ENCODE assay signal across 8 cellular contexts in the genomic region with DNA sequence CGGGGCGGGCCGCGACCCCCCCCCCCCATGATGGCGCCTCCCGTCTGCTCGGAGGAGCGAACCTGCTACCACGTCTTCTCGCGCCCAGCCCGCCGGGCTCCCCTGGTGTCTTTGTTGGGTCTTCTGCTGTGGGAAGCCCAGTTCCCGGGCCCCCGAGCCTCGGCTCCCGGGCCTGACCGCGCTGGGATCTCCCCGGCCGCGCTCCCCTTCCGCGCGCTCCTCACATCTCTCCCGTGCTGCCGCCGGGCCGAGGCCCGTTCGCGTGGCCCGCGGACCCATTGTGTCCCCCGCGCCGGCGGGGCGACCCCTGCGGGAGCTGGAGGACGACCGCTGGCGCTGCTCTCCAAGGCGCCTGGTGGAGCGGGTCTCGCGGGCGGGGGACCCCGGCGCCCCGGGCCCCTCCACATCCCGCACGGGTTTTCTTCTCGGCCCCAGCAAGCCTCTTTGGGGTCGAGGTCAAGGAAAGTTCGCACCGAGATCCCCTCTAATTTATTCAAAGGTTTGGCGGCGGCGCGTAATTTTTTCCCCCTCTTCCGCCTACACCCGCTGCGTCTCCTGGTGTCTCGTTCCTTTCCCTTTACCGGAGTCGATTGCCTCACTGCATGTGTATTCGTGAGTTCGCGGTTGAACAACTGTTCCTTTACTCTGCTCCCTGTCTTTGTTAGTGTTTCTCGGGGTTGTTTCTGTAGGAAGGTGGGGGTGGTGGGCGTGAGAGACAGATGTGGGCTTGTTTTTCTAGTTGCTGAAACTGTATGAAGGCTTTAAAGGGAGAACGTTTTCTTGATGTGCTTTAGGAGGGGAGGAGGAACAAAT. TPM values are rescaled to one million over a fixed set of nuclear protein-coding genes. Genes with fewer than 3 reads are reported as not detected.
A peak's percentile ranks its signal among the peaks of the same experiment; 100 is the strongest.
DNase-seq lines count a peak whose midpoint lies in the region; ATAC-seq, FAIRE-seq and TF ChIP-seq lines count a peak whose summit lies in the region.

No MANE protein-coding gene starts in this region.

- CTCF ChIA-PET in A549 (lab: Yijun Ruan, JAX), result interaction anchor here (0.5 to 1.5 kb wide), 2 partner anchors 9 to 248 kb away, joined by 4 read pairs; no protein-coding TSS in a partner anchor

- POLR2A ChIA-PET in A549 (lab: Yijun Ruan, JAX), result no interaction called here

- TF ChIP-seq CTCF in A549 (IDR thresholded peaks at IDR 0.05) (0 out of 3 replicates have a peak, but pooled peaks have one; percentile 9), epithelial cell of proximal tubule (conservative IDR thresholded peaks at IDR 0.05; ENCODE audit: low read depth, low read length) (no peak)

- no peaks in the 10 kb centered on the region for H3K9me3 ChIP-seq in A549

- H3K27ac ChIP-seq in A549, result peak overlapping the region; percentile 92 to 100

- H3K4me3 ChIP-seq in A549 (peak overlapping the region; percentile 86), epithelial cell of proximal tubule (ENCODE audit: low read depth, low read length) (peak overlapping the region; percentile 79)

- no peak for TF ChIP-seq EP300 in A549 (IDR thresholded peaks at IDR 0.05)

- FAIRE-seq in A549 (lab: Jason Lieb, UNC), result no peak

- DNase-seq in A549 (ENCODE audit: low read depth in 1 of 2, low spot score in 1 of 2) (peak; percentile 21 to 46), NCI-H460 (ENCODE audit: extremely low read depth, low read depth) (peak; percentile 36), epithelial cell of proximal tubule (ENCODE audit: low read depth) (no peak), mucosa of gallbladder (ENCODE audit: low spot score) (peak; percentile 48)
- DNase-seq in activated CD8-positive, alpha-beta memory T cell treated with anti-CD3 and anti-CD28 coated beads for 24 hours, result peak; percentile 88
- peak; percentile 83 for DNase-seq in stimulated activated CD8-positive, alpha-beta memory T cell treated with anti-CD3 and anti-CD28 coated beads, Interleukin-4, amount 100 ng/mL, for 48 hours

- TF ChIP-seq RAD21 in A549 (conservative IDR thresholded peaks at IDR 0.05 in 1 of 2, IDR thresholded peaks at IDR 0.05 in 1 of 2), result no peak

- H3K4me2 ChIP-seq in A549, result peak overlapping the region; percentile 86

- ATAC-seq in A549 (peak; percentile 76 to 81), GM18498 (IDR thresholded peaks at IDR 0.05; ENCODE audit: unreplicated experiment) (peak; percentile 32), HG02981 (IDR thresholded peaks at IDR 0.05; ENCODE audit: unreplicated experiment) (peak; percentile 29)

- H3K4me1 ChIP-seq in A549, result peaks cover 13% of the 10 kb centered on the region; the same call in 2 of the 3 replicates

- WGBS in A549 (ENCODE audit: missing lambda C conversion rate), result under 1% methylated on average over 31 of the region's 73 CpGs

- TF ChIP-seq POLR2A in A549 (IDR thresholded peaks at IDR 0.05; ENCODE audit: low read length), result no peak

TF ChIP-seq in A549, 52 proteins besides CTCF, POLR2A, EP300 and RAD21:
- TF ChIP-seq, protein P1, sequence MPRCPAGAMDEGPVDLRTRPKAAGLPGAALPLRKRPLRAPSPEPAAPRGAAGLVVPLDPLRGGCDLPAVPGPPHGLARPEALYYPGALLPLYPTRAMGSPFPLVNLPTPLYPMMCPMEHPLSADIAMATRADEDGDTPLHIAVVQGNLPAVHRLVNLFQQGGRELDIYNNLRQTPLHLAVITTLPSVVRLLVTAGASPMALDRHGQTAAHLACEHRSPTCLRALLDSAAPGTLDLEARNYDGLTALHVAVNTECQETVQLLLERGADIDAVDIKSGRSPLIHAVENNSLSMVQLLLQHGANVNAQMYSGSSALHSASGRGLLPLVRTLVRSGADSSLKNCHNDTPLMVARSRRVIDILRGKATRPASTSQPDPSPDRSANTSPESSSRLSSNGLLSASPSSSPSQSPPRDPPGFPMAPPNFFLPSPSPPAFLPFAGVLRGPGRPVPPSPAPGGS (IDR thresholded peaks at IDR 0.05), result 0 out of 3 replicates have a peak, but pooled peaks have one; percentile 12
- TF ChIP-seq PHF8 (IDR thresholded peaks at IDR 0.05; ENCODE audit: borderline replicate concordance, low read depth), result no peak
- TF ChIP-seq GATA3 (IDR thresholded peaks at IDR 0.05; ENCODE audit: borderline replicate concordance), result no peak
- no peak for TF ChIP-seq RFX5 (IDR thresholded peaks at IDR 0.05)
- TF ChIP-seq, protein P2, sequence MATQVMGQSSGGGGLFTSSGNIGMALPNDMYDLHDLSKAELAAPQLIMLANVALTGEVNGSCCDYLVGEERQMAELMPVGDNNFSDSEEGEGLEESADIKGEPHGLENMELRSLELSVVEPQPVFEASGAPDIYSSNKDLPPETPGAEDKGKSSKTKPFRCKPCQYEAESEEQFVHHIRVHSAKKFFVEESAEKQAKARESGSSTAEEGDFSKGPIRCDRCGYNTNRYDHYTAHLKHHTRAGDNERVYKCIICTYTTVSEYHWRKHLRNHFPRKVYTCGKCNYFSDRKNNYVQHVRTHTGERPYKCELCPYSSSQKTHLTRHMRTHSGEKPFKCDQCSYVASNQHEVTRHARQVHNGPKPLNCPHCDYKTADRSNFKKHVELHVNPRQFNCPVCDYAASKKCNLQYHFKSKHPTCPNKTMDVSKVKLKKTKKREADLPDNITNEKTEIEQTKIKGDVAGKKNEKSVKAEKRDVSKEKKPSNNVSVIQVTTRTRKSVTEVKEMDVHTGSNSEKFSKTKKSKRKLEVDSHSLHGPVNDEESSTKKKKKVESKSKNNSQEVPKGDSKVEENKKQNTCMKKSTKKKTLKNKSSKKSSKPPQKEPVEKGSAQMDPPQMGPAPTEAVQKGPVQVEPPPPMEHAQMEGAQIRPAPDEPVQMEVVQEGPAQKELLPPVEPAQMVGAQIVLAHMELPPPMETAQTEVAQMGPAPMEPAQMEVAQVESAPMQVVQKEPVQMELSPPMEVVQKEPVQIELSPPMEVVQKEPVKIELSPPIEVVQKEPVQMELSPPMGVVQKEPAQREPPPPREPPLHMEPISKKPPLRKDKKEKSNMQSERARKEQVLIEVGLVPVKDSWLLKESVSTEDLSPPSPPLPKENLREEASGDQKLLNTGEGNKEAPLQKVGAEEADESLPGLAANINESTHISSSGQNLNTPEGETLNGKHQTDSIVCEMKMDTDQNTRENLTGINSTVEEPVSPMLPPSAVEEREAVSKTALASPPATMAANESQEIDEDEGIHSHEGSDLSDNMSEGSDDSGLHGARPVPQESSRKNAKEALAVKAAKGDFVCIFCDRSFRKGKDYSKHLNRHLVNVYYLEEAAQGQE (IDR thresholded peaks at IDR 0.05), result no peak
- no peak for TF ChIP-seq CBX8 (IDR thresholded peaks at IDR 0.05)
- no peak for TF ChIP-seq CBX2 (IDR thresholded peaks at IDR 0.05; ENCODE audit: borderline replicate concordance, low read depth)
- TF ChIP-seq ZC3H11A (IDR thresholded peaks at IDR 0.05), result no peak
- peak in 1 of 2 experiments; percentile 37; a peak in 2 of 4 replicates for TF ChIP-seq CEBPB (IDR thresholded peaks at IDR 0.05)
- no peak for TF ChIP-seq HOXB5 (CRISPR knock-in tag; IDR thresholded peaks at IDR 0.05)
- TF ChIP-seq JUN (IDR thresholded peaks at IDR 0.05), result 0 out of 5 replicates have a peak, but pooled peaks of 1 of the 2 experiments have one; percentile 6

RNA-seq across cellular contexts. Expression of a gene that starts 0.8 kb away (rescaled TPM):
- 23.9 and 28.4 TPM in 2 replicates for polyA plus RNA-seq in A549 (2011; rRNA removed)
- 9.7 and 10.2 TPM in 2 replicates for polyA plus RNA-seq in A549 (2012; cell fraction: cytosol; rRNA removed)
- polyA plus RNA-seq in A549 (2012; cell fraction: nucleus; rRNA removed), result 6.0 and 7.2 TPM in 2 replicates
- polyA plus RNA-seq in A549 (2017; fragmentation: RNase III; extraction: RNeasy Plus Mini Kit Qiagen cat#74134 plus additional on column Dnase treatment), result 7.9 to 9.9 TPM (median 9.2 TPM) in 3 replicates
- polyA minus RNA-seq in A549 (2011; rRNA and poly(A)+ RNA removed), result 21.1 and 22.6 TPM in 2 replicates
- total RNA-seq in NCI-H460 (2014; rRNA removed; shearing (Covaris generic)), result 17.4 and 23.1 TPM in 2 replicates
- 15.1 and 16.3 TPM in 2 replicates for polyA plus RNA-seq in NCI-H460 (2014; cell fraction: nucleus; rRNA removed)
- 23.4 and 24.3 TPM in 2 replicates for total RNA-seq in epithelial cell of proximal tubule
- total RNA-seq in mucosa of gallbladder, result 32.5 TPM
